Comparison of ENCODE assay signal across 1 cellular context in genomic region chr9:128150594-128151342, GRCh38.
TF ChIP-seq lines count a peak whose summit lies in the region.

No MANE protein-coding gene starts in this region.

TF ChIP-seq in H1, 55 proteins besides CTCF, POLR2A, EP300 and RAD21:
- TF ChIP-seq CTBP2 (IDR thresholded peaks at IDR 0.05; ENCODE audit: borderline replicate concordance, insufficient read depth, insufficient read length, low read length), result no peak
- peak; percentile 26 for TF ChIP-seq TAF7 (optimal IDR thresholded peaks at IDR 0.05; ENCODE audit: borderline replicate concordance, low read depth, low read length)
- peak; percentile 62; the same call in 1 of the 2 replicates for TF ChIP-seq MAX (IDR thresholded peaks at IDR 0.05)
- TF ChIP-seq SIX5 (IDR thresholded peaks at IDR 0.05; ENCODE audit: low read depth, low read length), result no peak
- TF ChIP-seq TAF1 (IDR thresholded peaks at IDR 0.05; ENCODE audit: low read depth, low read length), result 0 out of 2 replicates have a peak, but pooled peaks have one; percentile 45
- TF ChIP-seq YY1 (IDR thresholded peaks at IDR 0.05; ENCODE audit: low read depth, low read length), result 0 out of 2 replicates have a peak, but pooled peaks have one; percentile 13
TF ChIP-seq in H1: peak in this region for 4.
